Comparison of ENCODE assay signal across 1 cellular context in the genomic region with DNA sequence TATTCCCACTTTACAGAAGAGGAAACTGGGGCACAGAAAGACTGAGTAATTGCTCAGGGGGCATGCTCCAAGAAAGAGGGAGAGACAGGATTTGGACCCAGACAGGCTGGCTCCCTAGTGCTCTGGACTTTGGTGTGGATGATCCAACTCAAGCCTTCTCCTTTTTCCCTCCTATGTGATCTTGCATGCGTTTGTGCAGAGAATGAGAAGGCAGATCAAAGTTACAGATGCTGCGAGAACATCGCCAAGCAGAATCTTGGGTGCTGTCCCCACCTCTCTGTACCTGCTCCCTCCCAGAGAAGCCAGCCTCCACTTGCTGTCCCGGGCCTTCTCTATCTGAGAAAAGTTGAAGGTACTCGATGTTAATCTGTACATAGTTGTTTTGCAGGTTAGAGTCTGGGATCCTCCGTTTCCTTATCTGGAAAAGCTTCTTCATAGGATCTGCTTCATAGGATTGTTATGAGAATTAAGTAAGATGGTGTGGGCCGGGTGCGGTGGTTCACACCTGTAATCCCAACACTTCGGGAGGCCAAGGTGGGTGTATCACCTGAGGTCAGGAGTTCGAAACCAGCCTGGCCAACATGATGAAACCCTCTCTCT.
TF ChIP-seq lines count a peak whose summit lies in the region.

No MANE protein-coding gene starts in this region.

TF ChIP-seq in A549, 52 proteins besides CTCF, POLR2A, EP300 and RAD21 (continued from another document):
- TF ChIP-seq REST (IDR thresholded peaks at IDR 0.05) = no peak
- TF ChIP-seq CBX8 (IDR thresholded peaks at IDR 0.05) = no peak
- no peak for TF ChIP-seq ZNF302 (CRISPR knock-in tag; IDR thresholded peaks at IDR 0.05)
- no peak for TF ChIP-seq JUNB (IDR thresholded peaks at IDR 0.05)
